Comparison of ENCODE assay signal across 8 cellular contexts in genomic region chr18:54946149-54946581, GRCh38. TPM values are rescaled to one million over a fixed set of nuclear protein-coding genes. Genes with fewer than 3 reads are reported as not detected.
A peak's percentile ranks its signal among the peaks of the same experiment; 100 is the strongest.
DNase-seq lines count a peak whose midpoint lies in the region; ATAC-seq and TF ChIP-seq lines count a peak whose summit lies in the region.

No MANE protein-coding gene starts in this region.

- H3K4me1 ChIP-seq in PC-9 (replicated peaks; ENCODE audit: insufficient read depth) (peaks cover 44% of the 10 kb centered on the region), colonic mucosa (peaks cover 10% of the 10 kb centered on the region)

- intact Hi-C loops in PC-9 (cut with micrococcal nuclease; ENCODE audit: unreplicated experiment): loop anchor here (10.0 kb wide), 1 partner anchor 271 kb away; no protein-coding TSS in a partner anchor
- intact Hi-C loops in colonic mucosa (cut with DNase I): no loop called here

- H3K27me3 ChIP-seq in PC-9 (ENCODE audit: insufficient read depth, low read depth) (no peaks in the 10 kb centered on the region), colonic mucosa (no peaks in the 10 kb centered on the region)

- peak overlapping the region; percentile 84 for H2AFZ ChIP-seq in PC-9

- peak; percentile 74 for ATAC-seq in HG03045 (IDR thresholded peaks at IDR 0.05; ENCODE audit: unreplicated experiment)
- peak; percentile 57 for ATAC-seq in omental fat pad (ENCODE audit: low FRiP score)

- H3K4me3 ChIP-seq in PC-9: peak overlapping the region; percentile 62
- peak overlapping the region; percentile 8 for H3K4me3 ChIP-seq in colonic mucosa

- H3K27ac ChIP-seq in PC-9 (peak overlapping the region; percentile 79), colonic mucosa (peak overlapping the region; percentile 60)

- H4K20me1 ChIP-seq in PC-9 (ENCODE audit: insufficient read depth): no peaks in the 10 kb centered on the region

- POLR2A ChIA-PET in PC-9 (lab: Charles Lee; ENCODE audit: unreplicated experiment): no interaction called here

- no peaks in the 10 kb centered on the region for H3K9me2 ChIP-seq in PC-9 (ENCODE audit: insufficient read depth)

- BruUV-seq in PC-9 (replicated peaks; lab: Mats Ljungman, UMichigan): no TSS peak

- H3K9me3 ChIP-seq in PC-9 (ENCODE audit: insufficient read depth, low read depth): no peaks in the 10 kb centered on the region
- no peaks in the 10 kb centered on the region for H3K9me3 ChIP-seq in colonic mucosa

- 0 out of 2 replicates have a peak, but pooled peaks cover 7% of the 10 kb centered on the region for H3K36me3 ChIP-seq in PC-9 (ENCODE audit: low read depth)
- H3K36me3 ChIP-seq in colonic mucosa: no peaks in the 10 kb centered on the region

- DNase-seq in stimulated activated CD4-positive, alpha-beta T cell treated with anti-CD3 and anti-CD28 coated beads, Interleukin-2, amount 100 ng/mL, for 4 hours (ENCODE audit: low read depth): peak; percentile 4
- no peak for DNase-seq in stimulated activated CD4-positive, alpha-beta T cell treated with anti-CD3 and anti-CD28 coated beads, Interleukin-12 subunit alpha, Interleukin-12 subunit beta, amount 100 ng/mL, for 4 hours
- DNase-seq in PC-9 (peak; percentile 17 to 86), colonic mucosa (peak; percentile 91), omental fat pad (ENCODE audit: low spot score) (no peak), midbrain (lab: John Stamatoyannopoulos, UW) (no peak), middle frontal gyrus (ENCODE audit: extremely low spot score, low spot score) (no peak)

- peaks cover 22% of the 10 kb centered on the region for H3F3A ChIP-seq in PC-9 (ENCODE audit: insufficient read depth, low read depth)

- TF ChIP-seq CTCF in PC-9 (conservative IDR thresholded peaks at IDR 0.05): no peak
- no peak for TF ChIP-seq CTCF in colonic mucosa (IDR thresholded peaks at IDR 0.05)
- no peak for TF ChIP-seq CTCF in omental fat pad (IDR thresholded peaks at IDR 0.05)

- CTCF ChIA-PET in PC-9 (lab: Charles Lee): no interaction called here

- peak overlapping the region; percentile 74 for H3K4me2 ChIP-seq in PC-9

- no peaks in the 10 kb centered on the region for H3K79me2 ChIP-seq in PC-9 (ENCODE audit: low read depth)

- peak overlapping the region in 1 of 2 donors; percentile 55 for H3K9ac ChIP-seq in colonic mucosa (ENCODE audit: low read depth in 2 of 2, low read length in 2 of 2)

RNA-seq across cellular contexts. Expression of gene CCDC68, which starts 13.1 kb away (rescaled TPM):
- total RNA-seq in PC-9 (2021) (2.7 and 2.9 TPM in 2 replicates), colonic mucosa (10 to 100 TPM; 22.3 to 46.8 TPM), omental fat pad (10 to 100 TPM in 1 of 4 donors, 1 to 10 TPM in 3; 3.4 to 44.8 (median 8.3) TPM)

Comparison
In these comparisons a context has a peak if more than half of its experiments do, and no peak if none do; other contexts are left out.
1. DNase-seq: peak in stimulated activated CD4-positive, alpha-beta T cell treated with anti-CD3 and anti-CD28 coated beads, Interleukin-2, amount 100 ng/mL, for 4 hours (single experiment), PC-9 (2 of 2) and colonic mucosa (single experiment); none in stimulated activated CD4-positive, alpha-beta T cell treated with anti-CD3 and anti-CD28 coated beads, Interleukin-12 subunit alpha, Interleukin-12 subunit beta, amount 100 ng/mL, for 4 hours (single experiment), omental fat pad (single experiment), midbrain (single experiment) and middle frontal gyrus (single experiment).